1 cellular context compared by ENCODE assay signal in the genomic region with DNA sequence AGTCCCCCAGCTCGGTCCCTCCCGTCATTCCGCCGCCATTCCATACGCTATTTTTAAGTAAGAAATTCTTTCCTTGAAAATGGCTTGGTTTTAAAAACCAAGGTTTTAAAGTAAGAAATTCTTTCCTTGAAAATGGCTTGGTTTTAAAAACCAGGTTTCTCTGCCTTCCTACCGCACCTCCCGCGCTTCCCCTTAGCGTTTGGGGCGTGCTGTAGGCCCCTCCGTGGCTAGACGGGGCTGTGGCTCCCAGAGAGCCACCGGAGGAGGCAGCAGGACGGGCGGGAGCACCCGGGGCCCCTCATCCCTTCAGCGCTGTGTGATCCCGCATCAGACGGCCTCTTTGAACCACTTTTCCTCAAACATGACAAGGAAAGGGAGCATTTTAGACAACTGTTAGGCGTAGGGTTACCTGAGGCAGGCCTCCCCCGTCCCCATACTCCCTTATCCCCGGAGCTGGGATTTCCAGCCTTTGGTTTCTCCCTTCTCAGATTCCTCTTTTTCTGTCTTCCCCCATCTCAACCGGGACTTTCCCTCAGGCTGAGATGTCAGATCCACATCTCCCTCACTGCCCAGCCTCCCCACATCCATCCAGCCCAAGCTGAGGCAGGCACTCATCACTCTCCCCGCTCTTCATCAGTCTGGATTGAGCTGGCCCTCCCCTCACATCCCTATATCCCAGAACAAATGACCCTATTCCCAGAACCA.
TF ChIP-seq lines count a peak whose summit lies in the region.

No MANE protein-coding gene starts in this region.

TF ChIP-seq in K562, 482 proteins besides CTCF, POLR2A, EP300 and RAD21 (continued from another document and continues in another):
- TF ChIP-seq, protein P1, sequence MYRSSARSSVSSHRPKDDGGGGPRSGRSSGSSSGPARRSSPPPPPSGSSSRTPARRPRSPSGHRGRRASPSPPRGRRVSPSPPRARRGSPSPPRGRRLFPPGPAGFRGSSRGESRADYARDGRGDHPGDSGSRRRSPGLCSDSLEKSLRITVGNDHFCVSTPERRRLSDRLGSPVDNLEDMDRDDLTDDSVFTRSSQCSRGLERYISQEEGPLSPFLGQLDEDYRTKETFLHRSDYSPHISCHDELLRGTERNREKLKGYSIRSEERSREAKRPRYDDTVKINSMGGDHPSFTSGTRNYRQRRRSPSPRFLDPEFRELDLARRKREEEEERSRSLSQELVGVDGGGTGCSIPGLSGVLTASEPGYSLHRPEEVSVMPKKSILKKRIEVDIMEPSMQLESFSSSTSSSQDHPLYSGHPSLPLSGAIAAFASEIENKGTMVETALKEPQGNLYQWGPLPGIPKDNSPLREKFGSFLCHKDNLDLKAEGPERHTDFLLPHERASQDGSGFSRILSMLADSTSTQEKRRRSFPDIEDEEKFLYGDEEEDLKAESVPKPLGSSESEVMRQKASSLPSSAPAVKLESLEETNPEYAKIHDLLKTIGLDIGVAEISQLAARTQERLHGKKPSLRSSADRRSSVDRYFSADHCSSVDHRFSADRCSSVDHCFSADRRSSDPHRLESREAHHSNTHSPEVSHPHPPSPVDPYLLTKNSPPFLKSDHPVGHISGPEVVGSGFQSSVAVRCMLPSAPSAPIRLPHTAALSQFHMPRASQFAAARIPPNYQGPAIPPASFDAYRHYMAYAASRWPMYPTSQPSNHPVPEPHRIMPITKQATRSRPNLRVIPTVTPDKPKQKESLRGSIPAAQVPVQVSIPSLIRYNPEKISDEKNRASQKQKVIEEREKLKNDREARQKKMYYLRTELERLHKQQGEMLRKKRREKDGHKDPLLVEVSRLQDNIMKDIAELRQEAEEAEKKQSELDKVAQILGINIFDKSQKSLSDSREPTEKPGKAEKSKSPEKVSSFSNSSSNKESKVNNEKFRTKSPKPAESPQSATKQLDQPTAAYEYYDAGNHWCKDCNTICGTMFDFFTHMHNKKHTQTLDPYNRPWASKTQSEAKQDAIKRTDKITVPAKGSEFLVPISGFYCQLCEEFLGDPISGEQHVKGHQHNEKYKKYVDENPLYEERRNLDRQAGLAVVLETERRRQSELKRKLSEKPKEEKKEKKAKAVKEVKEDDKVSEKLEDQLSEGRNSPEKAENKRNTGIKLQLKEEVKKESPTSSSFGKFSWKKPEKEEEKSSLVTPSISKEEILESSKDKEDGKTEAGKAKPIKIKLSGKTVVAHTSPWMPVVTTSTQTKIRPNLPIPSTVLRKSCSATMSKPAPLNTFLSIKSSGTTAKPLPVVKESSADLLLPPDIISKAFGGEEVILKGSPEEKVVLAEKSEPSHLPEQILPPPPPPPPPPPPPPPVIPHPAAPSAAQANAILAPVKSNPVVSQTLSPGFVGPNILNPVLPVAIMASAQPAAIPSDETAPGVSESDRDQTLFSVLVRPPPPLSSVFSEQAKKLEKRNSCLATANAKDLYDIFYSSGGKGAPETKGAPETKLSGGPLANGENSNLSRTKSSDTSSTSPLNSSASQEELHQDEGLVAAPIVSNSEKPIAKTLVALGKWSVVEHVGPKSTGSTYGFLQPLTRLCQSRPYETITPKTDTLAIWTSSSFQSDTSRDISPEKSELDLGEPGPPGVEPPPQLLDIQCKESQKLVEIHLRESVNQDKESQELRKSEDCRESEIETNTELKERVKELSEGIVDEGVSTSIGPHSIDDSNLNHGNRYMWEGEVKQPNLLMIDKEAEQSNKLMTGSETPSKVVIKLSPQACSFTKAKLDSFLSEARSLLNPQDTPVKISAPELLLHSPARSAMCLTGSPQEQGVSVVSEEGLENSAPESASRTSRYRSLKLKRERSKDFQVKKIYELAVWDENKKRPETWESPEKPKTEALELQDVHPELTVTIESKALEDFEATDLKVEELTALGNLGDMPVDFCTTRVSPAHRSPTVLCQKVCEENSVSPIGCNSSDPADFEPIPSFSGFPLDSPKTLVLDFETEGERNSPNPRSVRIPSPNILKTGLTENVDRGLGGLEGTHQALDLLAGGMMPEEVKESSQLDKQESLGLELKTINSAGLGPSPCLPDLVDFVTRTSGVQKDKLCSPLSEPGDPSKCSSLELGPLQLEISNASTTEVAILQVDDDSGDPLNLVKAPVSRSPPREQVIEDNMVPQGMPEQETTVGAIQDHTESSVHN (IDR thresholded peaks at IDR 0.05; ENCODE audit: borderline replicate concordance in 1 of 2, low read depth in 1 of 2): no peak
- TF ChIP-seq ZNF717 (CRISPR knock-in tag; IDR thresholded peaks at IDR 0.05) (no peak), BMI1 (IDR thresholded peaks at IDR 0.05; ENCODE audit: low read length) (no peak), ZNF592 (IDR thresholded peaks at IDR 0.05) (peak; percentile 76), UBTF (IDR thresholded peaks at IDR 0.05; ENCODE audit: borderline replicate concordance in 1 of 2, low read depth in 2 of 2, low read length in 2 of 2) (no peak), TAF9B (IDR thresholded peaks at IDR 0.05; ENCODE audit: partially characterized antibody) (peak; percentile 24), TGIF2 (CRISPR knock-in tag; IDR thresholded peaks at IDR 0.05) (no peak), TAL1 (IDR thresholded peaks at IDR 0.05) (0 out of 2 replicates have a peak, but pooled peaks have one; percentile 9), L3MBTL2 (IDR thresholded peaks at IDR 0.05) (peak; percentile 62; the same call in 1 of the 2 replicates), BHLHE40 (IDR thresholded peaks at IDR 0.05; ENCODE audit: low read length) (no peak; the same call in 1 of the 2 replicates), ZNF764 (CRISPR knock-in tag; IDR thresholded peaks at IDR 0.05; ENCODE audit: low read depth) (no peak), DIDO1 (tag; IDR thresholded peaks at IDR 0.05; ENCODE audit: low read depth) (no peak), SMAD1 (IDR thresholded peaks at IDR 0.05; ENCODE audit: low read depth, low read length, partially characterized antibody) (peak; percentile 12), ZFP91 (CRISPR knock-in tag; IDR thresholded peaks at IDR 0.05) (no peak), ZKSCAN3 (CRISPR knock-in tag; IDR thresholded peaks at IDR 0.05) (no peak), HBP1 (CRISPR knock-in tag; IDR thresholded peaks at IDR 0.05) (0 out of 2 replicates have a peak, but pooled peaks have one; percentile 15), FOXK2 (conservative IDR thresholded peaks at IDR 0.05 in 1 of 2, IDR thresholded peaks at IDR 0.05 in 1 of 2; ENCODE audit: low read depth in 2 of 2) (peak in 1 of 2 experiments; percentile 13; a peak in 2 of 4 replicates), ZNF384 (IDR thresholded peaks at IDR 0.05; ENCODE audit: low read depth, low read length) (no peak), NCOR1 (IDR thresholded peaks at IDR 0.05) (0 out of 2 replicates have a peak, but pooled peaks have one; percentile 50)
- TF ChIP-seq, protein P2, sequence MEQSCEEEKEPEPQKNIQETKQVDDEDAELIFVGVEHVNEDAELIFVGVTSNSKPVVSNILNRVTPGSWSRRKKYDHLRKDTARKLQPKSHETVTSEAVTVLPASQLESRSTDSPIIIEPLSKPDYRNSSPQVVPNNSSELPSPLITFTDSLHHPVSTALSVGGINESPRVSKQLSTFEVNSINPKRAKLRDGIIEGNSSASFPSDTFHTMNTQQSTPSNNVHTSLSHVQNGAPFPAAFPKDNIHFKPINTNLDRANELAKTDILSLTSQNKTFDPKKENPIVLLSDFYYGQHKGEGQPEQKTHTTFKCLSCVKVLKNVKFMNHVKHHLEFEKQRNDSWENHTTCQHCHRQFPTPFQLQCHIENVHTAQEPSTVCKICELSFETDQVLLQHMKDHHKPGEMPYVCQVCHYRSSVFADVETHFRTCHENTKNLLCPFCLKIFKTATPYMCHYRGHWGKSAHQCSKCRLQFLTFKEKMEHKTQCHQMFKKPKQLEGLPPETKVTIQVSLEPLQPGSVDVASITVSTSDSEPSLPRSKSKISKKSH (CRISPR knock-in tag; IDR thresholded peaks at IDR 0.05): no peak
- TF ChIP-seq, protein P3, sequence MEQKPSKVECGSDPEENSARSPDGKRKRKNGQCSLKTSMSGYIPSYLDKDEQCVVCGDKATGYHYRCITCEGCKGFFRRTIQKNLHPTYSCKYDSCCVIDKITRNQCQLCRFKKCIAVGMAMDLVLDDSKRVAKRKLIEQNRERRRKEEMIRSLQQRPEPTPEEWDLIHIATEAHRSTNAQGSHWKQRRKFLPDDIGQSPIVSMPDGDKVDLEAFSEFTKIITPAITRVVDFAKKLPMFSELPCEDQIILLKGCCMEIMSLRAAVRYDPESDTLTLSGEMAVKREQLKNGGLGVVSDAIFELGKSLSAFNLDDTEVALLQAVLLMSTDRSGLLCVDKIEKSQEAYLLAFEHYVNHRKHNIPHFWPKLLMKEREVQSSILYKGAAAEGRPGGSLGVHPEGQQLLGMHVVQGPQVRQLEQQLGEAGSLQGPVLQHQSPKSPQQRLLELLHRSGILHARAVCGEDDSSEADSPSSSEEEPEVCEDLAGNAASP (IDR thresholded peaks at IDR 0.05): no peak
- TF ChIP-seq, protein P4, sequence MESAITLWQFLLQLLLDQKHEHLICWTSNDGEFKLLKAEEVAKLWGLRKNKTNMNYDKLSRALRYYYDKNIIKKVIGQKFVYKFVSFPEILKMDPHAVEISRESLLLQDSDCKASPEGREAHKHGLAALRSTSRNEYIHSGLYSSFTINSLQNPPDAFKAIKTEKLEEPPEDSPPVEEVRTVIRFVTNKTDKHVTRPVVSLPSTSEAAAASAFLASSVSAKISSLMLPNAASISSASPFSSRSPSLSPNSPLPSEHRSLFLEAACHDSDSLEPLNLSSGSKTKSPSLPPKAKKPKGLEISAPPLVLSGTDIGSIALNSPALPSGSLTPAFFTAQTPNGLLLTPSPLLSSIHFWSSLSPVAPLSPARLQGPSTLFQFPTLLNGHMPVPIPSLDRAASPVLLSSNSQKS (CRISPR knock-in tag; IDR thresholded peaks at IDR 0.05): no peak
- TF ChIP-seq, protein P5, sequence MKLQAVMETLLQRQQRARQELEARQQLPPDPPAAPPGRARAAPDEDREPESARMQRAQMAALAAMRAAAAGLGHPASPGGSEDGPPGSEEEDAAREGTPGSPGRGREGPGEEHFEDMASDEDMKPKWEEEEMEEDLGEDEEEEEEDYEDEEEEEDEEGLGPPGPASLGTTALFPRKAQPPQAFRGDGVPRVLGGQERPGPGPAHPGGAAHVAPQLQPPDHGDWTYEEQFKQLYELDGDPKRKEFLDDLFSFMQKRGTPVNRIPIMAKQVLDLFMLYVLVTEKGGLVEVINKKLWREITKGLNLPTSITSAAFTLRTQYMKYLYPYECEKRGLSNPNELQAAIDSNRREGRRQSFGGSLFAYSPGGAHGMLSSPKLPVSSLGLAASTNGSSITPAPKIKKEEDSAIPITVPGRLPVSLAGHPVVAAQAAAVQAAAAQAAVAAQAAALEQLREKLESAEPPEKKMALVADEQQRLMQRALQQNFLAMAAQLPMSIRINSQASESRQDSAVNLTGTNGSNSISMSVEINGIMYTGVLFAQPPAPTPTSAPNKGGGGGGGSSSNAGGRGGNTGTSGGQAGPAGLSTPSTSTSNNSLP (IDR thresholded peaks at IDR 0.05; ENCODE audit: borderline replicate concordance, low read depth, low read length): no peak
